19 cellular contexts compared by ENCODE assay signal in genomic region chr7:156626220-156626895, GRCh38. TPM values are rescaled to one million over a fixed set of nuclear protein-coding genes. Genes with fewer than 3 reads are reported as not detected.
A peak's percentile ranks its signal among the peaks of the same experiment; 100 is the strongest.
DNase-seq lines count a peak whose midpoint lies in the region; ATAC-seq and TF ChIP-seq lines count a peak whose summit lies in the region.
"Had no signal": no experiment of that assay in that cellular context is flagged by ENCODE, and none has a peak within 500 bp of the region (broad histone marks: within the 10 kb centered on the region; RNA-seq: fewer than 3 reads in every experiment).

No MANE protein-coding gene starts in this region.

- no peak overlapping the region for H3K4me2 ChIP-seq in hepatocyte

- POLR2A ChIA-PET in Panc1 (lab: Charles Lee) = no interaction called here

- no peaks in the 10 kb centered on the region for H3K79me2 ChIP-seq in hepatocyte

- no peak overlapping the region for H3K9ac ChIP-seq in colonic mucosa (ENCODE audit: low read depth in 2 of 2, low read length in 2 of 2)

- DNase-seq in NCI-H524 (lab: John Stamatoyannopoulos, UW) (peak; percentile 2 to 31), NCI-H524 treated with DMSO at 0.1 percent for 48 hours (lab: John Stamatoyannopoulos, UW) (no peak), Panc1 (ENCODE audit: low read depth, low spot score) (no peak), hepatocyte (ENCODE audit: low spot score) (no peak), mucosa of descending colon (no peak), colonic mucosa (no peak), MG63 (no peak), inferior parietal cortex (ENCODE audit: extremely low spot score) (no peak)
- DNase-seq: 8988T, ACHN, Calu3, DND-41, HCEC 1CT, KG1, MM.1S, NCI-H1417 treated with DMSO at 0.1 percent for 48 hours, NCI-H1694 treated with DMSO at 0.1 percent for 48 hours, NCI-H2081, NCI-H2227 treated with DMSO at 0.1 percent for 48 hours had no signal

- H3K9me3 ChIP-seq in Panc1 (ENCODE audit: control insufficient read depth, insufficient read depth, low read depth, low read length) = peaks cover 6% of the 10 kb centered on the region; the same call in 1 of the 2 replicates
- no peaks in the 10 kb centered on the region for H3K9me3 ChIP-seq in hepatocyte (ENCODE audit: low read depth)
- peaks cover 10% of the 10 kb centered on the region for H3K9me3 ChIP-seq in mucosa of descending colon
- no peaks in the 10 kb centered on the region for H3K9me3 ChIP-seq in colonic mucosa
- no peaks in the 10 kb centered on the region for H3K9me3 ChIP-seq in MG63

- WGBS in hepatocyte (ENCODE audit: low lambda C conversion rate, missing lambda C conversion rate) = 91% methylated on average over 7 of the region's 7 CpGs

- H3K4me1 ChIP-seq in Panc1 (ENCODE audit: control insufficient read depth, insufficient read depth, low read length) (no peaks in the 10 kb centered on the region), hepatocyte (ENCODE audit: insufficient read depth) (no peaks in the 10 kb centered on the region), mucosa of descending colon (ENCODE audit: low read depth) (no peaks in the 10 kb centered on the region), colonic mucosa (no peaks in the 10 kb centered on the region)

- ATAC-seq in Panc1 (0 out of 2 replicates have a peak, but pooled peaks have one; percentile 60), mucosa of descending colon (peak; percentile 41)

- H3K27ac ChIP-seq in Panc1 (ENCODE audit: low read length) = no peak overlapping the region
- H3K27ac ChIP-seq in hepatocyte = peak overlapping the region; percentile 6
- H3K27ac ChIP-seq in colonic mucosa = no peak overlapping the region

- TF ChIP-seq CTCF in Panc1 (IDR thresholded peaks at IDR 0.05) = no peak
- no peak for TF ChIP-seq CTCF in hepatocyte (IDR thresholded peaks at IDR 0.05; ENCODE audit: poor library complexity)
- no peak for TF ChIP-seq CTCF in mucosa of descending colon (IDR thresholded peaks at IDR 0.05)
- TF ChIP-seq CTCF in colonic mucosa (IDR thresholded peaks at IDR 0.05) = no peak

- intact Hi-C loops in Panc1 (cut with micrococcal nuclease; ENCODE audit: unreplicated experiment) = no loop called here
- intact Hi-C loops in mucosa of descending colon (cut with DNase I, micrococcal nuclease) = no loop called here
- intact Hi-C loops in colonic mucosa (cut with DNase I) = no loop called here

- CTCF ChIA-PET in Panc1 (lab: Charles Lee) = no interaction called here

- no peaks in the 10 kb centered on the region for H4K20me1 ChIP-seq in hepatocyte (ENCODE audit: insufficient read depth, poor library complexity, severe bottlenecking)

- H3K9me2 ChIP-seq in hepatocyte (replicated peaks; ENCODE audit: insufficient read depth) = no peaks in the 10 kb centered on the region

- H3K27me3 ChIP-seq in Panc1 (ENCODE audit: control insufficient read depth, insufficient read depth, low read length) = no peaks in the 10 kb centered on the region
- no peaks in the 10 kb centered on the region for H3K27me3 ChIP-seq in hepatocyte
- no peaks in the 10 kb centered on the region for H3K27me3 ChIP-seq in colonic mucosa
- H3K27me3 ChIP-seq in MG63 = no peaks in the 10 kb centered on the region

- no peak overlapping the region for H2AFZ ChIP-seq in hepatocyte

- no TSS peak for BruUV-seq in Panc1 (replicated peaks; lab: Mats Ljungman, UMichigan)

- H3K36me3 ChIP-seq in Panc1 (ENCODE audit: control insufficient read depth, insufficient read depth, low read length) (no peaks in the 10 kb centered on the region), hepatocyte (replicated peaks; ENCODE audit: insufficient read depth, low read depth) (no peaks in the 10 kb centered on the region), mucosa of descending colon (ENCODE audit: low read depth) (no peaks in the 10 kb centered on the region), colonic mucosa (no peaks in the 10 kb centered on the region), MG63 (no peaks in the 10 kb centered on the region)

- H3K4me3 ChIP-seq in Panc1 (ENCODE audit: low read depth in 2 of 2, low read length in 2 of 2) (no peak overlapping the region), hepatocyte (no peak overlapping the region), mucosa of descending colon (no peak overlapping the region), colonic mucosa (no peak overlapping the region), MG63 (no peak overlapping the region)

- in situ Hi-C loops in Panc1 (cut with HindIII; ENCODE audit: low pct_unique_long_range_greater_than_20kb, low sequenced_read_pairs) = no loop called here

RNA-seq across cellular contexts. Expression of gene RNF32, which starts 14.2 kb away (rescaled TPM):
- total RNA-seq in Panc1 (2021; ENCODE audit: unreplicated experiment) (3.5 TPM), hepatocyte (1.4 and 2.3 TPM in 2 replicates), mucosa of descending colon (1 to 10 TPM; 2.0 to 3.7 (median 3.5) TPM), colonic mucosa (1 to 10 TPM; 2.0 TPM)
- 3.0 TPM for polyA plus RNA-seq in Panc1 (2012; ENCODE audit: insufficient read length)
- 2.9 and 6.7 TPM in 2 replicates for polyA plus RNA-seq in hepatocyte
- total RNA-seq in MG63 (2014; rRNA removed; shearing (Covaris generic); ENCODE audit: low replicate concordance) = 1.8 and 5.2 TPM in 2 replicates

Comparison
In these comparisons a context has a peak if more than half of its experiments do, and no peak if none do; other contexts are left out.
1. DNase-seq: peak in NCI-H524 (2 of 2); none in NCI-H524 treated with DMSO at 0.1 percent for 48 hours (single experiment), Panc1 (single experiment), hepatocyte (single experiment), mucosa of descending colon (0 of 3), colonic mucosa (single experiment), MG63 (single experiment) and inferior parietal cortex (single experiment).